ENCODE assay signal across 8 cellular contexts in the genomic region with DNA sequence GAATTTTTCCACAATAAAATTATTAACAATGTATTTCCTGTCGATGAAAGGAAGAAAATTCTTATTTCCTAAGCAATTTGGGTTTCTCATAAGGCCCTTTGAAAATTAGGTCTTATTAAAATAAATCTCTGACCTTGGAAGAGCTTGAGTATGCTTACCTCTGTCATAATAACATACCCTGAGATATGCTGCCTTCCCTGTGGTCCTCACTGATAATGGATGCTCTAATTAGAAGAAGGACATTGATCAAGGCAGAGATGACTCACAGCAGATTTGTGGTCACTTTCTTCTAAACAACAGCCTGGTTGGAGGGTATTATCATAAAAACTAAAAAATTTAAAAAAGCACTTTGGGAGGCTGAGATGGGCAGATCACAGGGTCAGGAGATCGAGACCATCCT.
"Had no signal": no experiment of that assay in that cellular context is flagged by ENCODE, and none has a peak within 500 bp of the region (broad histone marks: within the 10 kb centered on the region; RNA-seq: fewer than 3 reads in every experiment).

No MANE protein-coding gene starts in this region.

- FAIRE-seq: G401.6, GM12878, GM12891, GM12892, GM18507, GM19239 had no signal

- H3K4me3 ChIP-seq: GM12878 had no signal

- DNase-seq: GDM1, GF-D8 had no signal

- ATAC-seq: GM12878 had no signal
